In genomic region chr22:46829140-46829891, GRCh38 we compare ENCODE assay signal across 11 cellular contexts.
A peak's percentile ranks its signal among the peaks of the same experiment; 100 is the strongest.
DNase-seq lines count a peak whose midpoint lies in the region; ATAC-seq and TF ChIP-seq lines count a peak whose summit lies in the region.
"Had no signal": no experiment of that assay in that cellular context is flagged by ENCODE, and none has a peak within 500 bp of the region (broad histone marks: within the 10 kb centered on the region; RNA-seq: fewer than 3 reads in every experiment).

No MANE protein-coding gene starts in this region.

- H3K27me3 ChIP-seq in mucosa of stomach (ENCODE audit: control insufficient read depth, insufficient read depth, low read length): no peaks in the 10 kb centered on the region
- H3K27me3 ChIP-seq: uterus had no signal

- peak overlapping the region; percentile 7 for H3K9ac ChIP-seq in mucosa of stomach (ENCODE audit: low read length)

- no peak overlapping the region for H3K4me3 ChIP-seq in coronary artery
- H3K4me3 ChIP-seq in mucosa of stomach (ENCODE audit: low read length): no peak overlapping the region
- H3K4me3 ChIP-seq: uterus had no signal

- peaks cover 6% of the 10 kb centered on the region for H3K9me3 Mint-ChIP-seq in activated naive CD8-positive, alpha-beta T cell treated with anti-CD3 and anti-CD28 coated beads for 36 hours

- no peak for ATAC-seq in GM21786 (IDR thresholded peaks at IDR 0.05; ENCODE audit: unreplicated experiment)
- ATAC-seq in HG03354 (IDR thresholded peaks at IDR 0.05; ENCODE audit: poor library complexity, severe bottlenecking, unreplicated experiment): no peak
- ATAC-seq: Panc1 had no signal

- DNase-seq in AG08395 (ENCODE audit: low spot score): peak; percentile 93
- DNase-seq in HS-5 (ENCODE audit: low read depth): peak; percentile 80
- peak; percentile 19 for DNase-seq in coronary artery (ENCODE audit: low spot score)
- no peak for DNase-seq in hippocampal formation (lab: John Stamatoyannopoulos, UW)
- no peak for DNase-seq in activated naive CD8-positive, alpha-beta T cell treated with anti-CD3 and anti-CD28 coated beads for 36 hours
- DNase-seq: KG1, uterus had no signal

- H3K27me3 Mint-ChIP-seq in activated naive CD8-positive, alpha-beta T cell treated with anti-CD3 and anti-CD28 coated beads for 36 hours: no peaks in the 10 kb centered on the region

- H3K9me3 ChIP-seq in mucosa of stomach (ENCODE audit: control insufficient read depth, low read length): no peaks in the 10 kb centered on the region
- H3K9me3 ChIP-seq: uterus had no signal

- no peak for TF ChIP-seq CTCF in coronary artery (IDR thresholded peaks at IDR 0.05)

- H3K36me3 Mint-ChIP-seq in activated naive CD8-positive, alpha-beta T cell treated with anti-CD3 and anti-CD28 coated beads for 36 hours: peaks cover 45% of the 10 kb centered on the region

- H3K27ac Mint-ChIP-seq in activated naive CD8-positive, alpha-beta T cell treated with anti-CD3 and anti-CD28 coated beads for 36 hours: no peak overlapping the region

- no peaks in the 10 kb centered on the region for H3K36me3 ChIP-seq in mucosa of stomach (ENCODE audit: control insufficient read depth, insufficient read depth, low read length)
- H3K36me3 ChIP-seq: uterus had no signal

- H3K4me1 ChIP-seq in mucosa of stomach (ENCODE audit: control insufficient read depth, insufficient read depth, low read length): peaks cover 37% of the 10 kb centered on the region

- H3K4me3 Mint-ChIP-seq in activated naive CD8-positive, alpha-beta T cell treated with anti-CD3 and anti-CD28 coated beads for 36 hours: no peak overlapping the region

- H3K27ac ChIP-seq in coronary artery: no peak overlapping the region

- peaks cover 23% of the 10 kb centered on the region for H3K4me1 Mint-ChIP-seq in activated naive CD8-positive, alpha-beta T cell treated with anti-CD3 and anti-CD28 coated beads for 36 hours

Comparison
In these comparisons a context has a peak if more than half of its experiments do, and no peak if none do; other contexts are left out.
1. DNase-seq: peak in AG08395 (single experiment), HS-5 (single experiment) and coronary artery (single experiment); none in hippocampal formation (0 of 2) and activated naive CD8-positive, alpha-beta T cell treated with anti-CD3 and anti-CD28 coated beads for 36 hours (single experiment).